ENCODE assay signal across 13 cellular contexts in the genomic region with DNA sequence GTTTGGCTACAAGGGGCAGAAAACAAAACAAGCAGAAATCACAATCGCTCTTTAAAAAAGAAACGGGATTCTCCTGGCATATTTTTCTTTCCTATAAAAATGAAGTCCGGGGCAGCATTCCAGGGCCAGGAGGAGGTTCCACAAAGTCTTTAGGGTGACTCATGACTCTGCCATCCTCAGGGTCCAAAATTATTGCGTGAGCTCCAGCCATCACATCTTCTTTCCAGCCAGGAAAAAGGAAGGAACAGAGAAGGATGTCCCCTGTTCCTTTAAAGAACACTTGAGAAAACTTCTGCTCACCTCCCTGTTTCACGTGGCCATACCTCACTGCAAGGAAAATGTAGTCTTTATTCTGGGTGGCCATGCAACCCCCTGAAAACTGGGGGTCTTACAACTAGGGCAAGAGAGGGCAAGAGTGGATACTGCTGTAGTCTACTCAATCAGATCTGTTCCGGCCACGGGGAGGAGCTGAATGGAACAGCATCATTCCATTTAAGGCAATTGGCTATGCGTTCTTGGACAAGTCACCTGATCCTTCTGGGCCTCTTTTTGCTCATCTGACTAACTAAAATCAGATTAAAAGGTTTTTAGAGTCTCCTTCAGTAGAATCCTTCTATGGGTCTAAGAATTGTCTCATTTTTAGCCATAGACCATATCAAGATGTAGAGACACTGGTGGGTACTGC. TPM values are rescaled to one million over a fixed set of nuclear protein-coding genes. Genes with fewer than 3 reads are reported as not detected.
DNase-seq lines count a peak whose midpoint lies in the region; TF ChIP-seq lines count a peak whose summit lies in the region.
"Had no signal": no experiment of that assay in that cellular context is flagged by ENCODE, and none has a peak within 500 bp of the region (broad histone marks: within the 10 kb centered on the region; RNA-seq: fewer than 3 reads in every experiment).

No MANE protein-coding gene starts in this region.

- no peak overlapping the region for H3K4me3 Mint-ChIP-seq in endodermal cell
- H3K4me3 Mint-ChIP-seq in activated CD4-positive, alpha-beta memory T cell treated with anti-CD3 and anti-CD28 coated beads for 36 hours, result no peak overlapping the region
- H3K4me3 Mint-ChIP-seq: mesothelial cell of epicardium had no signal

- POLR2A ChIA-PET in activated CD4-positive, alpha-beta memory T cell treated with anti-CD3 and anti-CD28 coated beads for 36 hours (lab: Charles Lee), result no interaction called here

- peaks cover 0 to 33% of the 10 kb centered on the region in 2 donors for H3K4me1 ChIP-seq in right atrium auricular region
- H3K4me1 ChIP-seq in left ventricle myocardium inferior, result peaks cover 13% of the 10 kb centered on the region
- peaks cover 37% of the 10 kb centered on the region for H3K4me1 ChIP-seq in KMS-11 (ENCODE audit: low read depth, poor library complexity, severe bottlenecking)
- peaks cover 9% of the 10 kb centered on the region for H3K4me1 ChIP-seq in endodermal cell (ENCODE audit: control insufficient read depth, insufficient read depth, low read length)
- H3K4me1 ChIP-seq in suprapubic skin, result peaks cover 5% of the 10 kb centered on the region
- H3K4me1 ChIP-seq: parathyroid adenoma had no signal

- TF ChIP-seq POLR2A in suprapubic skin (IDR thresholded peaks at IDR 0.05), result no peak

- H3K79me2 ChIP-seq in KMS-11 (ENCODE audit: insufficient read depth, low read depth), result no peaks in the 10 kb centered on the region
- H3K79me2 ChIP-seq: parathyroid adenoma had no signal

- peak overlapping the region; percentile 19; the same call in 1 of the 2 replicates for H2AFZ ChIP-seq in KMS-11 (ENCODE audit: low read depth)
- H2AFZ ChIP-seq: parathyroid adenoma, PC-9 had no signal

- H4K20me1 ChIP-seq in KMS-11 (ENCODE audit: insufficient read depth), result no peaks in the 10 kb centered on the region

- H3K27me3 ChIP-seq in right atrium auricular region, result no peaks in the 10 kb centered on the region
- H3K27me3 ChIP-seq in left ventricle myocardium inferior (ENCODE audit: low read depth), result peaks cover 16% of the 10 kb centered on the region
- no peaks in the 10 kb centered on the region; the same call in 1 of the 2 replicates for H3K27me3 ChIP-seq in KMS-11 (ENCODE audit: insufficient read depth, low read depth)
- no peaks in the 10 kb centered on the region for H3K27me3 ChIP-seq in endodermal cell (ENCODE audit: control insufficient read depth, insufficient read depth, low read length, poor library complexity, severe bottlenecking)
- peaks cover 37% of the 10 kb centered on the region for H3K27me3 ChIP-seq in suprapubic skin
- H3K27me3 ChIP-seq: ascending aorta had no signal

- TF ChIP-seq EP300 in suprapubic skin (IDR thresholded peaks at IDR 0.05), result no peak

- CTCF ChIA-PET in activated CD4-positive, alpha-beta memory T cell treated with anti-CD3 and anti-CD28 coated beads for 36 hours (lab: Charles Lee), result interaction anchor here (1.0 to 1.3 kb wide), 2 partner anchors 22 to 129 kb away, joined by 3 read pairs; no protein-coding TSS in a partner anchor

- H3K4me3 ChIP-seq in right atrium auricular region (no peak overlapping the region), left ventricle myocardium inferior (no peak overlapping the region), KMS-11 (IDR thresholded peaks at IDR 0.05; ENCODE audit: insufficient read depth, low read depth, low read length) (no peak overlapping the region), endodermal cell (ENCODE audit: low read length) (no peak overlapping the region), suprapubic skin (no peak overlapping the region)
- H3K4me3 ChIP-seq: ascending aorta, PC-9, upper lobe of right lung had no signal

- H3K27ac Mint-ChIP-seq in endodermal cell, result no peak overlapping the region
- no peak overlapping the region for H3K27ac Mint-ChIP-seq in activated CD4-positive, alpha-beta memory T cell treated with anti-CD3 and anti-CD28 coated beads for 36 hours
- H3K27ac Mint-ChIP-seq: mesothelial cell of epicardium had no signal

- intact Hi-C loops in left ventricle myocardium inferior (cut with micrococcal nuclease), result no loop called here
- intact Hi-C loops in activated CD4-positive, alpha-beta memory T cell treated with anti-CD3 and anti-CD28 coated beads for 36 hours (cut with micrococcal nuclease), result no loop called here

- H3K27ac ChIP-seq in right atrium auricular region (peak overlapping the region; percentile 1 to 54), left ventricle myocardium inferior (replicated peaks) (no peak overlapping the region), KMS-11 (0 out of 2 replicates have a peak overlapping the region, but pooled peaks have one; percentile 29), endodermal cell (ENCODE audit: low read depth, low read length) (no peak overlapping the region), suprapubic skin (no peak overlapping the region)
- H3K27ac ChIP-seq: ascending aorta, parathyroid adenoma, PC-9, upper lobe of right lung had no signal

- H3K9ac ChIP-seq in KMS-11 (no peak overlapping the region), endodermal cell (ENCODE audit: extremely low read depth, low read length, poor library complexity, severe bottlenecking) (no peak overlapping the region)
- H3K9ac ChIP-seq: parathyroid adenoma had no signal

- no peak for TF ChIP-seq CTCF in right atrium auricular region (IDR thresholded peaks at IDR 0.05)
- no peak for TF ChIP-seq CTCF in left ventricle myocardium inferior (IDR thresholded peaks at IDR 0.05; ENCODE audit: borderline replicate concordance)
- TF ChIP-seq CTCF in KMS-11 (conservative IDR thresholded peaks at IDR 0.05; ENCODE audit: low read depth, low read length), result no peak
- no peak for TF ChIP-seq CTCF in endodermal cell (conservative IDR thresholded peaks at IDR 0.05)
- TF ChIP-seq CTCF in suprapubic skin (IDR thresholded peaks at IDR 0.05), result no peak

- H3K36me3 ChIP-seq in right atrium auricular region (no peaks in the 10 kb centered on the region), left ventricle myocardium inferior (no peaks in the 10 kb centered on the region), KMS-11 (ENCODE audit: insufficient read depth) (no peaks in the 10 kb centered on the region), endodermal cell (ENCODE audit: control insufficient read depth, insufficient read depth, low read length) (no peaks in the 10 kb centered on the region), suprapubic skin (no peaks in the 10 kb centered on the region)
- H3K36me3 ChIP-seq: ascending aorta, upper lobe of right lung had no signal

- H3K9me3 ChIP-seq in right atrium auricular region (no peaks in the 10 kb centered on the region), left ventricle myocardium inferior (replicated peaks) (no peaks in the 10 kb centered on the region), endodermal cell (ENCODE audit: control insufficient read depth, low read length) (no peaks in the 10 kb centered on the region), suprapubic skin (no peaks in the 10 kb centered on the region)
- H3K9me3 ChIP-seq: ascending aorta, upper lobe of right lung had no signal

- 88 to 97% methylated on average over 8 of the region's 8 CpGs for WGBS in endodermal cell (ENCODE audit: insufficient coverage in 1 of 2, insufficient read length in 1 of 2), 2 experiments
- 77% methylated on average over 8 of the region's 8 CpGs for WGBS in suprapubic skin

- no peak for DNase-seq in right atrium auricular region (ENCODE audit: low spot score)
- no peak for DNase-seq in left ventricle myocardium inferior
- DNase-seq in endodermal cell, result peak; percentile 14
- peak; percentile 28 to 29 for DNase-seq in suprapubic skin (ENCODE audit: low spot score in 2 of 2)
- no peak for DNase-seq in cortex of kidney (lab: John Stamatoyannopoulos, UW)
- DNase-seq in activated CD4-positive, alpha-beta memory T cell treated with anti-CD3 and anti-CD28 coated beads for 36 hours, result no peak
- no peak for DNase-seq in kidney glomerular epithelial cell (lab: John Stamatoyannopoulos, UW)
- DNase-seq: PC-9 had no signal

- H3K9me3 Mint-ChIP-seq in endodermal cell, result no peaks in the 10 kb centered on the region
- no peaks in the 10 kb centered on the region for H3K9me3 Mint-ChIP-seq in activated CD4-positive, alpha-beta memory T cell treated with anti-CD3 and anti-CD28 coated beads for 36 hours
- H3K9me3 Mint-ChIP-seq: mesothelial cell of epicardium had no signal

- peaks cover 13% of the 10 kb centered on the region for H3K4me1 Mint-ChIP-seq in endodermal cell
- H3K4me1 Mint-ChIP-seq in activated CD4-positive, alpha-beta memory T cell treated with anti-CD3 and anti-CD28 coated beads for 36 hours (ENCODE audit: low read depth), result peaks cover 10% of the 10 kb centered on the region

- H3K27me3 Mint-ChIP-seq in endodermal cell (ENCODE audit: insufficient read depth), result no peaks in the 10 kb centered on the region
- no peaks in the 10 kb centered on the region for H3K27me3 Mint-ChIP-seq in activated CD4-positive, alpha-beta memory T cell treated with anti-CD3 and anti-CD28 coated beads for 36 hours

- no peaks in the 10 kb centered on the region for H3K36me3 Mint-ChIP-seq in endodermal cell (ENCODE audit: low read depth)
- H3K36me3 Mint-ChIP-seq in activated CD4-positive, alpha-beta memory T cell treated with anti-CD3 and anti-CD28 coated beads for 36 hours, result no peaks in the 10 kb centered on the region
- H3K36me3 Mint-ChIP-seq: mesothelial cell of epicardium had no signal

- H3K4me2 ChIP-seq in KMS-11, result peak overlapping the region; percentile 12; the same call in 1 of the 2 replicates
- H3K4me2 ChIP-seq: PC-9 had no signal

RNA-seq across cellular contexts. Expression of gene CTCFL, which starts 49.4 kb away (rescaled TPM):
- not detected for total RNA-seq in right atrium auricular region
- total RNA-seq in left ventricle myocardium inferior, result not detected
- 1 to 10 TPM in 1 of 2 donors, under 1 TPM in 1; 0.33 to 1.4 TPM for total RNA-seq in endodermal cell
- polyA plus RNA-seq in endodermal cell (2013, experiment 1 of 2), result 0.28 TPM
- 0.46 TPM for polyA plus RNA-seq in endodermal cell (2013, experiment 2 of 2)
- not detected for total RNA-seq in suprapubic skin
- total RNA-seq in activated CD4-positive, alpha-beta memory T cell treated with anti-CD3 and anti-CD28 coated beads for 36 hours, result not detected
- total RNA-seq: ascending aorta, PC-9, upper lobe of right lung had no signal

Comparison
In these comparisons a context has a peak if more than half of its experiments do, and no peak if none do; other contexts are left out.
1. H3K27ac ChIP-seq: peak in right atrium auricular region (2 of 2) and KMS-11 (single experiment); none in left ventricle myocardium inferior (single experiment), endodermal cell (single experiment) and suprapubic skin (single experiment).
2. DNase-seq: peak in endodermal cell (single experiment) and suprapubic skin (2 of 2); none in right atrium auricular region (single experiment), left ventricle myocardium inferior (single experiment), cortex of kidney (single experiment), activated CD4-positive, alpha-beta memory T cell treated with anti-CD3 and anti-CD28 coated beads for 36 hours (single experiment) and kidney glomerular epithelial cell (single experiment).